ENCODE assay signal across 26 cellular contexts in genomic region chr1:50703240-50703639, GRCh38.
DNase-seq lines count a peak whose midpoint lies in the region; ATAC-seq, FAIRE-seq and TF ChIP-seq lines count a peak whose summit lies in the region.
"Had no signal": no experiment of that assay in that cellular context is flagged by ENCODE, and none has a peak within 500 bp of the region (broad histone marks: within the 10 kb centered on the region; RNA-seq: fewer than 3 reads in every experiment).

No MANE protein-coding gene starts in this region.

- H3K9me3 Mint-ChIP-seq in nephron progenitor cell: no peaks in the 10 kb centered on the region
- H3K9me3 Mint-ChIP-seq: activated naive CD4-positive, alpha-beta T cell treated with anti-CD3 and anti-CD28 coated beads, Interleukin-2, amount 50 U/mL, for 24 hours; activated T-helper 2 cell treated with anti-CD3 and anti-CD28 coated beads, Interferon-gamma antibody, Interleukin-2, Interleukin-4, amounts not matched to agents 10 μg/mL and 5 μg/mL and 100 μg/mL, durations not matched to agents 14 hours and 24 hours and 36 hours; T-helper 2 cell treated with Interferon-gamma antibody and Interleukin-4, amounts not matched to agents 5 μg/mL and 100 μg/mL, for 36 hours had no signal

- no peak for TF ChIP-seq RAD21 in K562 (CRISPR knock-in tag; conservative IDR thresholded peaks at IDR 0.05 in 1 of 2, IDR thresholded peaks at IDR 0.05 in 1 of 2)

- no peak for ATAC-seq in K562
- ATAC-seq in HG03354 (IDR thresholded peaks at IDR 0.05; ENCODE audit: poor library complexity, severe bottlenecking, unreplicated experiment): no peak
- ATAC-seq: activated CD4-positive, alpha-beta T cell treated with anti-CD3 and anti-CD28 coated beads for 36 hours; gastrocnemius medialis; stimulated activated naive CD8-positive, alpha-beta T cell treated with anti-CD3 and anti-CD28 coated beads, Interleukin-15, Interleukin-2, amounts not matched to agents 100 U/mL and 50 U/mL, for 24 hours had no signal

- H3K9me3 ChIP-seq in K562 (replicated peaks; ENCODE audit: control insufficient read depth, insufficient read depth, low read depth, low read length): no peaks in the 10 kb centered on the region
- H3K9me3 ChIP-seq: gastrocnemius medialis, right atrium auricular region, thoracic aorta had no signal

- in situ Hi-C loops in K562 (cut with MboI): no loop called here

- no peaks in the 10 kb centered on the region for H3K9me1 ChIP-seq in K562 (ENCODE audit: control insufficient read depth, insufficient read depth, low read length)

- FAIRE-seq in G401.6 (lab: Jason Lieb, UNC): peak; percentile 62
- FAIRE-seq in K562 (lab: Jason Lieb, UNC): no peak
- FAIRE-seq: endothelial cell of umbilical vein had no signal

- TF ChIP-seq POLR2A in K562 (conservative IDR thresholded peaks at IDR 0.05): no peak

- POLR2A ChIA-PET in K562 (lab: Yijun Ruan, JAX): interaction anchor here (1.0 kb wide), 1 partner anchor 9 kb away, joined by 3 read pairs; no protein-coding TSS in a partner anchor

- H3K27ac Mint-ChIP-seq in nephron progenitor cell: peak overlapping the region; percentile 39
- H3K27ac Mint-ChIP-seq: activated CD4-positive, alpha-beta T cell treated with anti-CD3 and anti-CD28 coated beads for 36 hours; activated naive CD4-positive, alpha-beta T cell treated with anti-CD3 and anti-CD28 coated beads, Interleukin-2, amount 50 U/mL, for 24 hours; activated T-helper 2 cell treated with anti-CD3 and anti-CD28 coated beads, Interferon-gamma antibody, Interleukin-2, Interleukin-4, amounts not matched to agents 10 μg/mL and 5 μg/mL and 100 μg/mL, durations not matched to agents 14 hours and 24 hours and 36 hours; T-helper 2 cell treated with Interferon-gamma antibody and Interleukin-4, amounts not matched to agents 5 μg/mL and 100 μg/mL, for 36 hours had no signal

- H3K4me1 ChIP-seq in K562 (replicated peaks in 1 of 2; ENCODE audit: control insufficient read depth in 2 of 2, insufficient read depth in 2 of 2, low read length in 2 of 2): no peaks in the 10 kb centered on the region
- H3K4me1 ChIP-seq: right atrium auricular region had no signal

- CTCF ChIA-PET in K562 (lab: Yijun Ruan, JAX; ENCODE audit: low intra/inter-chr PET ratio): interaction anchor here (1.1 to 2.4 kb wide), 3 partner anchors 32 to 335 kb away, joined by 3 to 10 read pairs (median 6); no protein-coding TSS in a partner anchor

- no peak for TF ChIP-seq EP300 in K562 (IDR thresholded peaks at IDR 0.05; ENCODE audit: low read length)

- DNase-seq in DMS79 (lab: John Stamatoyannopoulos, UW) (peak; percentile 16), K562 (ENCODE audit: extremely low read depth in 1 of 4, low spot score in 3 of 4) (no peak), nephron progenitor cell (no peak), cerebellum (ENCODE audit: low spot score) (no peak)
- no peak for DNase-seq in stimulated activated CD4-positive, alpha-beta T cell treated with anti-CD3 and anti-CD28 coated beads, Interleukin-1b, Interleukin-23, amount 100 ng/mL, for 48 hours
- DNase-seq: activated CD4-positive, alpha-beta T cell treated with anti-CD3 and anti-CD28 coated beads for 36 hours; brain microvascular endothelial cell; gastrocnemius medialis; GDM1; HCEC 1CT; mammary epithelial cell; MM.1S; posterior cingulate gyrus; SIG-M5; stimulated activated CD4-positive, alpha-beta T cell treated with anti-CD3 and anti-CD28 coated beads, Interleukin-2, amount 100 ng/mL, for 24 hours; stimulated activated naive CD8-positive, alpha-beta T cell treated with anti-CD3 and anti-CD28 coated beads, Interleukin-15, Interleukin-2, amounts not matched to agents 100 U/mL and 50 U/mL, for 24 hours had no signal

- H3K79me2 ChIP-seq in K562 (ENCODE audit: control insufficient read depth, insufficient read depth, low read length): 0 out of 3 replicates have a peak, but pooled peaks cover 7% of the 10 kb centered on the region

- H3K4me2 ChIP-seq in K562 (ENCODE audit: insufficient read depth, low read length): no peak overlapping the region
- H3K4me2 ChIP-seq: smooth muscle cell had no signal

- H4K20me1 ChIP-seq in K562 (replicated peaks; ENCODE audit: control insufficient read depth, insufficient read depth, low read length): no peaks in the 10 kb centered on the region

- H3K4me1 Mint-ChIP-seq in nephron progenitor cell: peaks cover 32% of the 10 kb centered on the region

- no peak overlapping the region for H3K4me3 ChIP-seq in K562
- H3K4me3 ChIP-seq: gastrocnemius medialis, right atrium auricular region, smooth muscle cell, thoracic aorta had no signal

- no peak overlapping the region for H2AFZ ChIP-seq in K562 (ENCODE audit: low read depth, low read length)

- H3K9ac ChIP-seq in K562 (ENCODE audit: insufficient read depth in 1 of 2, low read depth in 2 of 2, low read length in 2 of 2): no peak overlapping the region

- H3K27me3 Mint-ChIP-seq in nephron progenitor cell (ENCODE audit: low read depth, poor library complexity): peaks cover 3% of the 10 kb centered on the region
- H3K27me3 Mint-ChIP-seq: activated CD4-positive, alpha-beta T cell treated with anti-CD3 and anti-CD28 coated beads for 36 hours; activated naive CD4-positive, alpha-beta T cell treated with anti-CD3 and anti-CD28 coated beads, Interleukin-2, amount 50 U/mL, for 24 hours had no signal

- no peak overlapping the region for H3K27ac ChIP-seq in K562 (ENCODE audit: extremely low read depth, low read depth, low read length)
- H3K27ac ChIP-seq: brain microvascular endothelial cell, gastrocnemius medialis, HL-60, right atrium auricular region, thoracic aorta had no signal

- no peaks in the 10 kb centered on the region for H3K27me3 ChIP-seq in K562 (ENCODE audit: control insufficient read depth in 2 of 2, insufficient read depth in 2 of 2, low read length in 2 of 2)
- H3K27me3 ChIP-seq: brain microvascular endothelial cell, gastrocnemius medialis, right atrium auricular region had no signal

- intact Hi-C loops in K562 (cut with micrococcal nuclease): no loop called here

- H3K36me3 ChIP-seq in K562 (ENCODE audit: control insufficient read depth, insufficient read depth, low read length): peaks cover 5% of the 10 kb centered on the region; the same call in 1 of the 3 replicates
- H3K36me3 ChIP-seq: brain microvascular endothelial cell, gastrocnemius medialis, right atrium auricular region, thoracic aorta had no signal

- BruUV-seq in K562 (replicated peaks; lab: Mats Ljungman, UMichigan): no TSS peak

- no peaks in the 10 kb centered on the region for H3K36me3 Mint-ChIP-seq in nephron progenitor cell (ENCODE audit: low read depth)

- H3K4me3 Mint-ChIP-seq in nephron progenitor cell: no peak overlapping the region
- H3K4me3 Mint-ChIP-seq: activated CD4-positive, alpha-beta T cell treated with anti-CD3 and anti-CD28 coated beads for 36 hours; activated naive CD4-positive, alpha-beta T cell treated with anti-CD3 and anti-CD28 coated beads, Interleukin-2, amount 50 U/mL, for 24 hours; T-helper 2 cell treated with Interferon-gamma antibody and Interleukin-4, amounts not matched to agents 5 μg/mL and 100 μg/mL, for 36 hours had no signal

- TF ChIP-seq CTCF in K562 (IDR thresholded peaks at IDR 0.05 in 2 of 3, conservative IDR thresholded peaks at IDR 0.05 in 1 of 3; ENCODE audit: insufficient read depth in 2 of 3, low read depth in 1 of 3, low read length in 3 of 3): no peak
- TF ChIP-seq CTCF in nephron progenitor cell (IDR thresholded peaks at IDR 0.05): no peak

TF ChIP-seq in K562, 482 proteins besides CTCF, POLR2A, EP300 and RAD21:
- TF ChIP-seq CHD4 (IDR thresholded peaks at IDR 0.05; ENCODE audit: insufficient read depth, insufficient replicate concordance, low read depth, low read length, poor library complexity, severe bottlenecking) (no peak), PCBP2 (IDR thresholded peaks at IDR 0.05; ENCODE audit: low read depth, low read length, poor library complexity, severe bottlenecking) (no peak), KAT2B (IDR thresholded peaks at IDR 0.05; ENCODE audit: low read depth, low read length) (no peak), CEBPB (tag; IDR thresholded peaks at IDR 0.05) (0 out of 2 replicates have a peak, but pooled peaks have one; percentile 21)
